19 cellular contexts compared by ENCODE assay signal in genomic region chr9:95177617-95178016, GRCh38.
A peak's percentile ranks its signal among the peaks of the same experiment; 100 is the strongest.
DNase-seq lines count a peak whose midpoint lies in the region; ATAC-seq lines count a peak whose summit lies in the region.
"Had no signal": no experiment of that assay in that cellular context is flagged by ENCODE, and none has a peak within 500 bp of the region (broad histone marks: within the 10 kb centered on the region; RNA-seq: fewer than 3 reads in every experiment).

No MANE protein-coding gene starts in this region.

- H3K79me1 ChIP-seq in neuronal stem cell (ENCODE audit: low read depth, low read length): no peaks in the 10 kb centered on the region

- no peak overlapping the region for H3K23ac ChIP-seq in neuronal stem cell (ENCODE audit: low read depth, low read length, poor library complexity)

- H2BK12ac ChIP-seq in neuronal stem cell (ENCODE audit: low read length): no peak overlapping the region

- no peak overlapping the region for H2AK5ac ChIP-seq in neuronal stem cell (ENCODE audit: low read depth, low read length)

- no peak overlapping the region for H2BK5ac ChIP-seq in neuronal stem cell (ENCODE audit: low read length)

- no peak overlapping the region for H4K8ac ChIP-seq in neuronal stem cell (ENCODE audit: low read depth, low read length)

- H3K36me3 Mint-ChIP-seq in stimulated activated effector memory CD8-positive, alpha-beta T cell treated with anti-CD3 and anti-CD28 coated beads, Interleukin-12 subunit alpha, Interleukin-12 subunit beta, amount 100 ng/mL, for 72 hours: no peaks in the 10 kb centered on the region
- H3K36me3 Mint-ChIP-seq: CD14-positive monocyte had no signal

- H3K27ac ChIP-seq in neuronal stem cell (replicated peaks; ENCODE audit: low read length): no peak overlapping the region
- H3K27ac ChIP-seq: BLaER1 had no signal

- H3K9me3 ChIP-seq in neuronal stem cell (replicated peaks in 1 of 2; ENCODE audit: control insufficient read depth in 2 of 2, insufficient read depth in 1 of 2, low read depth in 1 of 2, low read length in 2 of 2): no peaks in the 10 kb centered on the region
- H3K9me3 ChIP-seq: BLaER1 had no signal

- H3K9me3 Mint-ChIP-seq in stimulated activated effector memory CD8-positive, alpha-beta T cell treated with anti-CD3 and anti-CD28 coated beads, Interleukin-12 subunit alpha, Interleukin-12 subunit beta, amount 100 ng/mL, for 72 hours: no peaks in the 10 kb centered on the region
- H3K9me3 Mint-ChIP-seq: CD8-positive, alpha-beta T cell; GM23338; HFFc6; IgD-negative memory B cell had no signal

- no CpG with 5 or more reads among the region's 3 CpGs for WGBS in neuronal stem cell (ENCODE audit: extremely low coverage in 2 of 2, insufficient read length in 2 of 2, insufficient replicate concordance in 1 of 2), 2 donors

- H3K4ac ChIP-seq in neuronal stem cell (ENCODE audit: low read length): no peak overlapping the region

- H3K9ac ChIP-seq in neuronal stem cell (ENCODE audit: low read depth, low read length, poor library complexity): no peak overlapping the region
- H3K9ac ChIP-seq: BLaER1 had no signal

- peak; percentile 53 for DNase-seq in ELF-1 (ENCODE audit: low read depth, low spot score)
- peak; percentile 52 for DNase-seq in NCI-H2171 treated with DMSO at 0.1 percent for 48 hours (lab: John Stamatoyannopoulos, UW)
- no peak for DNase-seq in neuronal stem cell (ENCODE audit: low spot score)
- no peak for DNase-seq in stimulated activated effector memory CD8-positive, alpha-beta T cell treated with anti-CD3 and anti-CD28 coated beads, Interleukin-12 subunit alpha, Interleukin-12 subunit beta, amount 100 ng/mL, for 72 hours (ENCODE audit: low spot score in 2 of 2)
- DNase-seq in activated CD4-positive, CD25-positive, alpha-beta regulatory T cell treated with anti-CD3 and anti-CD28 coated beads, Interleukin-2, amount 50 U/mL, for 72 hours: no peak
- DNase-seq in HuH-7.5 (ENCODE audit: low spot score): no peak
- no peak for DNase-seq in activated CD4-positive, alpha-beta T cell treated with anti-CD3 and anti-CD28 coated beads, Interleukin-2, amount 50 U/mL, for 4 hours
- DNase-seq: 8988T; Calu3; CD8-positive, alpha-beta T cell; DMS53; GDM1; H7; HFFc6 had no signal

- no peaks in the 10 kb centered on the region for H3K4me1 ChIP-seq in neuronal stem cell (ENCODE audit: control insufficient read depth in 2 of 2, insufficient read depth in 1 of 2, low read depth in 1 of 2, low read length in 2 of 2)
- H3K4me1 ChIP-seq: BLaER1 had no signal

- H2BK120ac ChIP-seq in neuronal stem cell (ENCODE audit: low read depth, low read length): no peak overlapping the region

- no peak overlapping the region for H4K91ac ChIP-seq in neuronal stem cell (ENCODE audit: low read depth, low read length, poor library complexity)

- H3K4me3 ChIP-seq in neuronal stem cell (ENCODE audit: low read length in 2 of 2): no peak overlapping the region
- H3K4me3 ChIP-seq: BLaER1, GM23338 had no signal

- ATAC-seq in stimulated activated effector memory CD8-positive, alpha-beta T cell treated with anti-CD3 and anti-CD28 coated beads, Interleukin-12 subunit alpha, Interleukin-12 subunit beta, amount 100 ng/mL, for 72 hours: no peak
- ATAC-seq: CD8-positive, alpha-beta T cell; GM23338; HCT116 had no signal

- peak overlapping the region; percentile 27 for H3K18ac ChIP-seq in neuronal stem cell (ENCODE audit: low read length)

- no peak overlapping the region for H2BK15ac ChIP-seq in neuronal stem cell (ENCODE audit: low read length)

- H3K27me3 ChIP-seq in neuronal stem cell (ENCODE audit: control insufficient read depth in 3 of 3, insufficient read depth in 3 of 3, low read depth in 1 of 3, low read length in 3 of 3): no peaks in the 10 kb centered on the region
- H3K27me3 ChIP-seq: BLaER1 had no signal

- H3K4me2 ChIP-seq in neuronal stem cell (ENCODE audit: insufficient read depth, low read length, poor library complexity, severe bottlenecking): no peak overlapping the region
- H3K4me2 ChIP-seq: BLaER1, GM23338 had no signal

- no peak overlapping the region for H2AFZ ChIP-seq in neuronal stem cell (ENCODE audit: low read length)
- H2AFZ ChIP-seq: GM23338 had no signal

- H3K14ac ChIP-seq in neuronal stem cell (ENCODE audit: low read length): no peak overlapping the region

- peak overlapping the region; percentile 30 for H3K27ac Mint-ChIP-seq in stimulated activated effector memory CD8-positive, alpha-beta T cell treated with anti-CD3 and anti-CD28 coated beads, Interleukin-12 subunit alpha, Interleukin-12 subunit beta, amount 100 ng/mL, for 72 hours
- H3K27ac Mint-ChIP-seq: CD14-positive monocyte; CD8-positive, alpha-beta T cell; GM23338; HFFc6; IgD-negative memory B cell had no signal

- no peaks in the 10 kb centered on the region for H3K4me1 Mint-ChIP-seq in stimulated activated effector memory CD8-positive, alpha-beta T cell treated with anti-CD3 and anti-CD28 coated beads, Interleukin-12 subunit alpha, Interleukin-12 subunit beta, amount 100 ng/mL, for 72 hours
- H3K4me1 Mint-ChIP-seq: CD14-positive monocyte, IgD-negative memory B cell had no signal

- H3K36me3 ChIP-seq in neuronal stem cell (replicated peaks in 1 of 2; ENCODE audit: control insufficient read depth in 2 of 2, insufficient read depth in 2 of 2, low read length in 2 of 2): no peaks in the 10 kb centered on the region

- H3K4me3 Mint-ChIP-seq in stimulated activated effector memory CD8-positive, alpha-beta T cell treated with anti-CD3 and anti-CD28 coated beads, Interleukin-12 subunit alpha, Interleukin-12 subunit beta, amount 100 ng/mL, for 72 hours: no peak overlapping the region
- H3K4me3 Mint-ChIP-seq: CD14-positive monocyte; CD8-positive, alpha-beta T cell; GM23338; HFFc6; IgD-negative memory B cell had no signal

Comparison
In these comparisons a context has a peak if more than half of its experiments do, and no peak if none do; other contexts are left out.
1. DNase-seq: peak in ELF-1 (single experiment) and NCI-H2171 treated with DMSO at 0.1 percent for 48 hours (single experiment); none in neuronal stem cell (single experiment), stimulated activated effector memory CD8-positive, alpha-beta T cell treated with anti-CD3 and anti-CD28 coated beads, Interleukin-12 subunit alpha, Interleukin-12 subunit beta, amount 100 ng/mL, for 72 hours (0 of 2), activated CD4-positive, CD25-positive, alpha-beta regulatory T cell treated with anti-CD3 and anti-CD28 coated beads, Interleukin-2, amount 50 U/mL, for 72 hours (single experiment), HuH-7.5 (single experiment) and activated CD4-positive, alpha-beta T cell treated with anti-CD3 and anti-CD28 coated beads, Interleukin-2, amount 50 U/mL, for 4 hours (0 of 2).